15 cellular contexts compared by ENCODE assay signal in the genomic region with DNA sequence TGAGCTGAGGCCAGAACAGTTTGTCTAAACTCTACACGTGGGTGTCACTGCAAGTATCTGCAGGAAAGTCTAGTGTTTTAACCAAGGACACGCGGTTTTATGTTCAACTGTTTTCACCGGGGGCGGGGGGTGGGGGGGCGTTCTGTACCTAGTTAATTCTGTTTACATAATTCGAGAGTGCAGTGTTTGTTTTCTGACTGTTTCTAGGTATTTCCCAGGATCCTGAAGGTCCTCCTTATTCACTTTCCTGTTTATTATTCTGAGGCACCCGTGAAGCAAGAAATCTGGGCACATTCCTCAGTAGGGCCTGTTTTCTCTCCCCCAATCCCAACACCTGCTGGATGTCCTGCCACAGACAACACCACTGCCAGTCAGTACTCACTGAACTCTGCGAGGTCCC. TPM values are rescaled to one million over a fixed set of nuclear protein-coding genes. Genes with fewer than 3 reads are reported as not detected.
"Had no signal": no experiment of that assay in that cellular context is flagged by ENCODE, and none has a peak within 500 bp of the region (broad histone marks: within the 10 kb centered on the region; RNA-seq: fewer than 3 reads in every experiment).

No MANE protein-coding gene starts in this region.

- H3K36me3 Mint-ChIP-seq: activated naive CD4-positive, alpha-beta T cell treated with anti-CD3 and anti-CD28 coated beads, Interleukin-2, amount 10 ng/mL, durations not matched to agents 7 days and 5 days; stimulated activated effector memory CD8-positive, alpha-beta T cell treated with anti-CD3 and anti-CD28 coated beads, Interleukin-12 subunit alpha, Interleukin-12 subunit beta, amount 100 ng/mL, for 72 hours had no signal

- H3K27me3 ChIP-seq: body of pancreas, dorsolateral prefrontal cortex, esophagus muscularis mucosa, heart left ventricle, right atrium auricular region, tibial artery had no signal

- H3K27ac Mint-ChIP-seq: activated naive CD4-positive, alpha-beta T cell treated with anti-CD3 and anti-CD28 coated beads, Interleukin-2, amount 10 ng/mL, durations not matched to agents 7 days and 5 days; activated T-helper 2 cell treated with anti-CD3 and anti-CD28 coated beads, Interferon-gamma antibody, Interleukin-2, Interleukin-4, amounts not matched to agents 10 μg/mL and 5 μg/mL and 100 μg/mL, durations not matched to agents 14 hours and 24 hours and 36 hours; stimulated activated effector memory CD8-positive, alpha-beta T cell treated with anti-CD3 and anti-CD28 coated beads, Interleukin-12 subunit alpha, Interleukin-12 subunit beta, amount 100 ng/mL, for 72 hours had no signal

- H3K27ac ChIP-seq: esophagus muscularis mucosa, heart left ventricle, left ventricle myocardium inferior, right atrium auricular region, SK-N-MC, tibial artery had no signal

- H3K4me1 ChIP-seq: right atrium auricular region had no signal

- H3K9me3 ChIP-seq: body of pancreas, esophagus muscularis mucosa, heart left ventricle, left ventricle myocardium inferior, right atrium auricular region, tibial artery had no signal

- DNase-seq: activated naive CD4-positive, alpha-beta T cell treated with anti-CD3 and anti-CD28 coated beads, Interleukin-2, amount 10 ng/mL, durations not matched to agents 7 days and 5 days; body of pancreas; dorsolateral prefrontal cortex; heart left ventricle; left ventricle myocardium inferior; mesendoderm; tibial artery had no signal

- FAIRE-seq: endometrium, keratinocyte had no signal

- H3K4me1 Mint-ChIP-seq: activated naive CD4-positive, alpha-beta T cell treated with anti-CD3 and anti-CD28 coated beads, Interleukin-2, amount 10 ng/mL, durations not matched to agents 7 days and 5 days had no signal

- ATAC-seq: body of pancreas; heart left ventricle; stimulated activated effector memory CD8-positive, alpha-beta T cell treated with anti-CD3 and anti-CD28 coated beads, Interleukin-12 subunit alpha, Interleukin-12 subunit beta, amount 100 ng/mL, for 72 hours had no signal

- H3K4me3 ChIP-seq: body of pancreas, dorsolateral prefrontal cortex, esophagus muscularis mucosa, heart left ventricle, left ventricle myocardium inferior, right atrium auricular region, SK-N-MC, tibial artery had no signal

- H3K36me3 ChIP-seq: left ventricle myocardium inferior, right atrium auricular region had no signal

- H3K4me3 Mint-ChIP-seq: activated naive CD4-positive, alpha-beta T cell treated with anti-CD3 and anti-CD28 coated beads, Interleukin-2, amount 10 ng/mL, durations not matched to agents 7 days and 5 days; stimulated activated effector memory CD8-positive, alpha-beta T cell treated with anti-CD3 and anti-CD28 coated beads, Interleukin-12 subunit alpha, Interleukin-12 subunit beta, amount 100 ng/mL, for 72 hours had no signal

- H3K9me3 Mint-ChIP-seq: activated naive CD4-positive, alpha-beta T cell treated with anti-CD3 and anti-CD28 coated beads, Interleukin-2, amount 10 ng/mL, durations not matched to agents 7 days and 5 days; activated T-helper 2 cell treated with anti-CD3 and anti-CD28 coated beads, Interferon-gamma antibody, Interleukin-2, Interleukin-4, amounts not matched to agents 10 μg/mL and 5 μg/mL and 100 μg/mL, durations not matched to agents 14 hours and 24 hours and 36 hours; stimulated activated effector memory CD8-positive, alpha-beta T cell treated with anti-CD3 and anti-CD28 coated beads, Interleukin-12 subunit alpha, Interleukin-12 subunit beta, amount 100 ng/mL, for 72 hours had no signal

RNA-seq across cellular contexts. Expression of a gene that starts 7.6 kb away (rescaled TPM):
- total RNA-seq: activated T-helper 2 cell treated with anti-CD3 and anti-CD28 coated beads, Interferon-gamma antibody, Interleukin-2, Interleukin-4, amounts not matched to agents 10 μg/mL and 5 μg/mL and 100 μg/mL, durations not matched to agents 14 hours and 24 hours and 36 hours; T-helper 1 cell treated with Interleukin-12 subunit alpha and Interleukin-12 subunit beta and Interleukin-4 antibody, amounts not matched to agents 30 ng/mL and 1 ng/mL, for 36 hours had no signal
